Comparison of ENCODE assay signal across 11 cellular contexts in genomic region chr21:34668803-34669148, GRCh38.
DNase-seq lines count a peak whose midpoint lies in the region; ATAC-seq lines count a peak whose summit lies in the region.
"Had no signal": no experiment of that assay in that cellular context is flagged by ENCODE, and none has a peak within 500 bp of the region (broad histone marks: within the 10 kb centered on the region; RNA-seq: fewer than 3 reads in every experiment).

TSS of gene CLIC6 (plus strand) at chr21:34668994. CDS start at chr21:34669389, 395 bp downstream.

- no peaks in the 10 kb centered on the region for H3K9me3 ChIP-seq in iPS-18c (ENCODE audit: control insufficient read depth, insufficient read depth, low read length)

- DNase-seq in skeletal muscle cell (ENCODE audit: low read depth) = no peak
- no peak for DNase-seq in 8988T
- no peak for DNase-seq in HPDE6-E6E7 (ENCODE audit: extremely low spot score)
- no peak for DNase-seq in middle frontal gyrus (ENCODE audit: extremely low spot score, low spot score)
- DNase-seq: activated CD4-positive, alpha-beta T cell treated with anti-CD3 and anti-CD28 coated beads for 4 hours; NCI-H187 treated with DMSO at 0.1 percent for 48 hours; stimulated activated CD4-positive, alpha-beta T cell treated with anti-CD3 and anti-CD28 coated beads, Interleukin-2, amount 100 ng/mL, for 48 hours had no signal

- peaks cover 12% of the 10 kb centered on the region for H3K4me1 Mint-ChIP-seq in activated naive CD8-positive, alpha-beta T cell (ENCODE audit: low read depth)

- no peak for ATAC-seq in HG03108 (IDR thresholded peaks at IDR 0.05; ENCODE audit: unreplicated experiment)

- H3K4me3 ChIP-seq in GM08714 (ENCODE audit: low read length) (peak within 1 kb of the TSS; percentile 66; the same call in 1 of the 2 replicates), iPS-18c (ENCODE audit: insufficient read depth, low read depth, low read length) (peak within 1 kb of the TSS; percentile 66), skeletal muscle cell (ENCODE audit: low read depth, low read length) (peak within 1 kb of the TSS; percentile 21)

- peak within 1 kb of the TSS; percentile 66 for H3K4me3 Mint-ChIP-seq in activated naive CD8-positive, alpha-beta T cell

- H3K27me3 Mint-ChIP-seq in activated naive CD8-positive, alpha-beta T cell = peaks cover 22% of the 10 kb centered on the region

- peak within 1 kb of the TSS; percentile 28 for H3K27ac Mint-ChIP-seq in activated naive CD8-positive, alpha-beta T cell

- no peaks in the 10 kb centered on the region for H3K9me3 Mint-ChIP-seq in activated naive CD8-positive, alpha-beta T cell (ENCODE audit: low read depth)

- no peaks in the 10 kb centered on the region for H3K36me3 Mint-ChIP-seq in activated naive CD8-positive, alpha-beta T cell
